In genomic region chr15:41648097-41648496, GRCh38 we compare ENCODE assay signal across 1 cellular context.
TF ChIP-seq lines count a peak whose summit lies in the region.

No MANE protein-coding gene starts in this region.

TF ChIP-seq in HepG2, 621 proteins besides CTCF, POLR2A, EP300 and RAD21 (continued from another document and continues in another):
- TF ChIP-seq, protein P1, sequence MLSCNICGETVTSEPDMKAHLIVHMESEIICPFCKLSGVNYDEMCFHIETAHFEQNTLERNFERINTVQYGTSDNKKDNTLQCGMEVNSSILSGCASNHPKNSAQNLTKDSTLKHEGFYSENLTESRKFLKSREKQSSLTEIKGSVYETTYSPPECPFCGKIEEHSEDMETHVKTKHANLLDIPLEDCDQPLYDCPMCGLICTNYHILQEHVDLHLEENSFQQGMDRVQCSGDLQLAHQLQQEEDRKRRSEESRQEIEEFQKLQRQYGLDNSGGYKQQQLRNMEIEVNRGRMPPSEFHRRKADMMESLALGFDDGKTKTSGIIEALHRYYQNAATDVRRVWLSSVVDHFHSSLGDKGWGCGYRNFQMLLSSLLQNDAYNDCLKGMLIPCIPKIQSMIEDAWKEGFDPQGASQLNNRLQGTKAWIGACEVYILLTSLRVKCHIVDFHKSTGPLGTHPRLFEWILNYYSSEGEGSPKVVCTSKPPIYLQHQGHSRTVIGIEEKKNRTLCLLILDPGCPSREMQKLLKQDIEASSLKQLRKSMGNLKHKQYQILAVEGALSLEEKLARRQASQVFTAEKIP (CRISPR knock-in tag; IDR thresholded peaks at IDR 0.05; ENCODE audit: borderline replicate concordance): no peak
- TF ChIP-seq SETDB1 (CRISPR knock-in tag; IDR thresholded peaks at IDR 0.05; ENCODE audit: borderline replicate concordance): no peak
- peak; percentile 43; the same call in 1 of the 2 replicates for TF ChIP-seq SOX5 (CRISPR knock-in tag; IDR thresholded peaks at IDR 0.05; ENCODE audit: borderline replicate concordance)
- TF ChIP-seq MIXL1 (CRISPR knock-in tag; IDR thresholded peaks at IDR 0.05): no peak
- TF ChIP-seq ZNF772 (CRISPR knock-in tag; IDR thresholded peaks at IDR 0.05): no peak
- TF ChIP-seq NFYB (CRISPR knock-in tag; IDR thresholded peaks at IDR 0.05): no peak
- no peak for TF ChIP-seq JUND (CRISPR knock-in tag; IDR thresholded peaks at IDR 0.05)
- TF ChIP-seq, protein P2, sequence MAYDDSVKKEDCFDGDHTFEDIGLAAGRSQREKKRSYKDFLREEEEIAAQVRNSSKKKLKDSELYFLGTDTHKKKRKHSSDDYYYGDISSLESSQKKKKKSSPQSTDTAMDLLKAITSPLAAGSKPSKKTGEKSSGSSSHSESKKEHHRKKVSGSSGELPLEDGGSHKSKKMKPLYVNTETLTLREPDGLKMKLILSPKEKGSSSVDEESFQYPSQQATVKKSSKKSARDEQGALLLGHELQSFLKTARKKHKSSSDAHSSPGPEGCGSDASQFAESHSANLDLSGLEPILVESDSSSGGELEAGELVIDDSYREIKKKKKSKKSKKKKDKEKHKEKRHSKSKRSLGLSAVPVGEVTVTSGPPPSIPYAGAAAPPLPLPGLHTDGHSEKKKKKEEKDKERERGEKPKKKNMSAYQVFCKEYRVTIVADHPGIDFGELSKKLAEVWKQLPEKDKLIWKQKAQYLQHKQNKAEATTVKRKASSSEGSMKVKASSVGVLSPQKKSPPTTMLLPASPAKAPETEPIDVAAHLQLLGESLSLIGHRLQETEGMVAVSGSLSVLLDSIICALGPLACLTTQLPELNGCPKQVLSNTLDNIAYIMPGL (CRISPR knock-in tag; IDR thresholded peaks at IDR 0.05; ENCODE audit: borderline replicate concordance in 1 of 2, low read depth in 1 of 2): no peak
- no peak for TF ChIP-seq GABPB1 (CRISPR knock-in tag; IDR thresholded peaks at IDR 0.05)
- TF ChIP-seq ZNF83 (CRISPR knock-in tag; IDR thresholded peaks at IDR 0.05; ENCODE audit: borderline replicate concordance): no peak
- no peak for TF ChIP-seq ZNF24 (IDR thresholded peaks at IDR 0.05)
- no peak for TF ChIP-seq XBP1 (CRISPR knock-in tag; IDR thresholded peaks at IDR 0.05)
- TF ChIP-seq TMF1 (CRISPR knock-in tag; IDR thresholded peaks at IDR 0.05; ENCODE audit: low read depth): no peak
- TF ChIP-seq IRF2 (CRISPR knock-in tag; IDR thresholded peaks at IDR 0.05): no peak; the same call in 1 of the 2 replicates
- no peak for TF ChIP-seq ZNF326 (CRISPR knock-in tag; IDR thresholded peaks at IDR 0.05; ENCODE audit: borderline replicate concordance)
- peak; percentile 28; the same call in 1 of the 2 replicates for TF ChIP-seq HDAC2 (CRISPR knock-in tag; IDR thresholded peaks at IDR 0.05)
- TF ChIP-seq PLRG1 (conservative IDR thresholded peaks at IDR 0.05): no peak
- TF ChIP-seq ZNF644 (CRISPR knock-in tag; IDR thresholded peaks at IDR 0.05; ENCODE audit: low read depth): no peak
- TF ChIP-seq KDM1A (CRISPR knock-in tag; IDR thresholded peaks at IDR 0.05): peak; percentile 80; the same call in 1 of the 2 replicates
- TF ChIP-seq ZNF776 (CRISPR knock-in tag; IDR thresholded peaks at IDR 0.05): no peak
- no peak for TF ChIP-seq ZNF552 (CRISPR knock-in tag; IDR thresholded peaks at IDR 0.05; ENCODE audit: borderline replicate concordance)
- TF ChIP-seq THAP8 (CRISPR knock-in tag; IDR thresholded peaks at IDR 0.05; ENCODE audit: borderline replicate concordance): no peak
- no peak for TF ChIP-seq ZNF816 (CRISPR knock-in tag; IDR thresholded peaks at IDR 0.05; ENCODE audit: borderline replicate concordance)
- TF ChIP-seq ZNF549 (CRISPR knock-in tag; IDR thresholded peaks at IDR 0.05): no peak
- no peak for TF ChIP-seq FOSL2 (CRISPR knock-in tag; IDR thresholded peaks at IDR 0.05)
- no peak for TF ChIP-seq ZNF282 (IDR thresholded peaks at IDR 0.05; ENCODE audit: partially characterized antibody)
- TF ChIP-seq TSC22D2 (CRISPR knock-in tag; IDR thresholded peaks at IDR 0.05; ENCODE audit: borderline replicate concordance): no peak
- TF ChIP-seq, protein P3, sequence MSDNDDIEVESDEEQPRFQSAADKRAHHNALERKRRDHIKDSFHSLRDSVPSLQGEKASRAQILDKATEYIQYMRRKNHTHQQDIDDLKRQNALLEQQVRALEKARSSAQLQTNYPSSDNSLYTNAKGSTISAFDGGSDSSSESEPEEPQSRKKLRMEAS (IDR thresholded peaks at IDR 0.05): no peak
- no peak for TF ChIP-seq ZNF879 (CRISPR knock-in tag; IDR thresholded peaks at IDR 0.05)
- no peak for TF ChIP-seq HOXD1 (CRISPR knock-in tag; IDR thresholded peaks at IDR 0.05)
- no peak for TF ChIP-seq ZBTB8A (CRISPR knock-in tag; IDR thresholded peaks at IDR 0.05; ENCODE audit: borderline replicate concordance, low read depth)
- TF ChIP-seq ZEB1 (IDR thresholded peaks at IDR 0.05; ENCODE audit: insufficient replicate concordance, low read depth): no peak
- no peak for TF ChIP-seq ZFP37 (CRISPR knock-in tag; IDR thresholded peaks at IDR 0.05; ENCODE audit: borderline replicate concordance)
- TF ChIP-seq HMG20B (CRISPR knock-in tag; conservative IDR thresholded peaks at IDR 0.05): no peak
- TF ChIP-seq ZNF207 (IDR thresholded peaks at IDR 0.05; ENCODE audit: borderline replicate concordance): no peak
- TF ChIP-seq, protein P4, sequence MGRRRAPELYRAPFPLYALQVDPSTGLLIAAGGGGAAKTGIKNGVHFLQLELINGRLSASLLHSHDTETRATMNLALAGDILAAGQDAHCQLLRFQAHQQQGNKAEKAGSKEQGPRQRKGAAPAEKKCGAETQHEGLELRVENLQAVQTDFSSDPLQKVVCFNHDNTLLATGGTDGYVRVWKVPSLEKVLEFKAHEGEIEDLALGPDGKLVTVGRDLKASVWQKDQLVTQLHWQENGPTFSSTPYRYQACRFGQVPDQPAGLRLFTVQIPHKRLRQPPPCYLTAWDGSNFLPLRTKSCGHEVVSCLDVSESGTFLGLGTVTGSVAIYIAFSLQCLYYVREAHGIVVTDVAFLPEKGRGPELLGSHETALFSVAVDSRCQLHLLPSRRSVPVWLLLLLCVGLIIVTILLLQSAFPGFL (CRISPR knock-in tag; IDR thresholded peaks at IDR 0.05): no peak
- TF ChIP-seq ZNF570 (CRISPR knock-in tag; IDR thresholded peaks at IDR 0.05; ENCODE audit: borderline replicate concordance): no peak
- TF ChIP-seq ZNF704 (CRISPR knock-in tag; IDR thresholded peaks at IDR 0.05; ENCODE audit: borderline replicate concordance): no peak
- TF ChIP-seq YY1 (IDR thresholded peaks at IDR 0.05; ENCODE audit: insufficient read depth, insufficient replicate concordance, low read depth, low read length): no peak
- TF ChIP-seq TBP (CRISPR knock-in tag; IDR thresholded peaks at IDR 0.05): no peak
- TF ChIP-seq, protein P5, sequence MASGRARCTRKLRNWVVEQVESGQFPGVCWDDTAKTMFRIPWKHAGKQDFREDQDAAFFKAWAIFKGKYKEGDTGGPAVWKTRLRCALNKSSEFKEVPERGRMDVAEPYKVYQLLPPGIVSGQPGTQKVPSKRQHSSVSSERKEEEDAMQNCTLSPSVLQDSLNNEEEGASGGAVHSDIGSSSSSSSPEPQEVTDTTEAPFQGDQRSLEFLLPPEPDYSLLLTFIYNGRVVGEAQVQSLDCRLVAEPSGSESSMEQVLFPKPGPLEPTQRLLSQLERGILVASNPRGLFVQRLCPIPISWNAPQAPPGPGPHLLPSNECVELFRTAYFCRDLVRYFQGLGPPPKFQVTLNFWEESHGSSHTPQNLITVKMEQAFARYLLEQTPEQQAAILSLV (CRISPR knock-in tag; IDR thresholded peaks at IDR 0.05; ENCODE audit: borderline replicate concordance): no peak
- TF ChIP-seq PAXIP1 (CRISPR knock-in tag; conservative IDR thresholded peaks at IDR 0.05): no peak; the same call in 1 of the 2 replicates
- TF ChIP-seq, protein P6, sequence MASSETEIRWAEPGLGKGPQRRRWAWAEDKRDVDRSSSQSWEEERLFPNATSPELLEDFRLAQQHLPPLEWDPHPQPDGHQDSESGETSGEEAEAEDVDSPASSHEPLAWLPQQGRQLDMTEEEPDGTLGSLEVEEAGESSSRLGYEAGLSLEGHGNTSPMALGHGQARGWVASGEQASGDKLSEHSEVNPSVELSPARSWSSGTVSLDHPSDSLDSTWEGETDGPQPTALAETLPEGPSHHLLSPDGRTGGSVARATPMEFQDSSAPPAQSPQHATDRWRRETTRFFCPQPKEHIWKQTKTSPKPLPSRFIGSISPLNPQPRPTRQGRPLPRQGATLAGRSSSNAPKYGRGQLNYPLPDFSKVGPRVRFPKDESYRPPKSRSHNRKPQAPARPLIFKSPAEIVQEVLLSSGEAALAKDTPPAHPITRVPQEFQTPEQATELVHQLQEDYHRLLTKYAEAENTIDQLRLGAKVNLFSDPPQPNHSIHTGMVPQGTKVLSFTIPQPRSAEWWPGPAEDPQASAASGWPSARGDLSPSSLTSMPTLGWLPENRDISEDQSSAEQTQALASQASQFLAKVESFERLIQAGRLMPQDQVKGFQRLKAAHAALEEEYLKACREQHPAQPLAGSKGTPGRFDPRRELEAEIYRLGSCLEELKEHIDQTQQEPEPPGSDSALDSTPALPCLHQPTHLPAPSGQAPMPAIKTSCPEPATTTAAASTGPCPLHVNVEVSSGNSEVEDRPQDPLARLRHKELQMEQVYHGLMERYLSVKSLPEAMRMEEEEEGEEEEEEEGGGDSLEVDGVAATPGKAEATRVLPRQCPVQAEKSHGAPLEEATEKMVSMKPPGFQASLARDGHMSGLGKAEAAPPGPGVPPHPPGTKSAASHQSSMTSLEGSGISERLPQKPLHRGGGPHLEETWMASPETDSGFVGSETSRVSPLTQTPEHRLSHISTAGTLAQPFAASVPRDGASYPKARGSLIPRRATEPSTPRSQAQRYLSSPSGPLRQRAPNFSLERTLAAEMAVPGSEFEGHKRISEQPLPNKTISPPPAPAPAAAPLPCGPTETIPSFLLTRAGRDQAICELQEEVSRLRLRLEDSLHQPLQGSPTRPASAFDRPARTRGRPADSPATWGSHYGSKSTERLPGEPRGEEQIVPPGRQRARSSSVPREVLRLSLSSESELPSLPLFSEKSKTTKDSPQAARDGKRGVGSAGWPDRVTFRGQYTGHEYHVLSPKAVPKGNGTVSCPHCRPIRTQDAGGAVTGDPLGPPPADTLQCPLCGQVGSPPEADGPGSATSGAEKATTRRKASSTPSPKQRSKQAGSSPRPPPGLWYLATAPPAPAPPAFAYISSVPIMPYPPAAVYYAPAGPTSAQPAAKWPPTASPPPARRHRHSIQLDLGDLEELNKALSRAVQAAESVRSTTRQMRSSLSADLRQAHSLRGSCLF (CRISPR knock-in tag; IDR thresholded peaks at IDR 0.05; ENCODE audit: borderline replicate concordance): no peak
- 0 out of 2 replicates have a peak, but pooled peaks have one; percentile 24 for TF ChIP-seq ZGPAT (CRISPR knock-in tag; IDR thresholded peaks at IDR 0.05)
- no peak for TF ChIP-seq NKX3-1 (CRISPR knock-in tag; IDR thresholded peaks at IDR 0.05)
- TF ChIP-seq MEIS1 (CRISPR knock-in tag; IDR thresholded peaks at IDR 0.05; ENCODE audit: borderline replicate concordance): no peak
